In the genomic region with DNA sequence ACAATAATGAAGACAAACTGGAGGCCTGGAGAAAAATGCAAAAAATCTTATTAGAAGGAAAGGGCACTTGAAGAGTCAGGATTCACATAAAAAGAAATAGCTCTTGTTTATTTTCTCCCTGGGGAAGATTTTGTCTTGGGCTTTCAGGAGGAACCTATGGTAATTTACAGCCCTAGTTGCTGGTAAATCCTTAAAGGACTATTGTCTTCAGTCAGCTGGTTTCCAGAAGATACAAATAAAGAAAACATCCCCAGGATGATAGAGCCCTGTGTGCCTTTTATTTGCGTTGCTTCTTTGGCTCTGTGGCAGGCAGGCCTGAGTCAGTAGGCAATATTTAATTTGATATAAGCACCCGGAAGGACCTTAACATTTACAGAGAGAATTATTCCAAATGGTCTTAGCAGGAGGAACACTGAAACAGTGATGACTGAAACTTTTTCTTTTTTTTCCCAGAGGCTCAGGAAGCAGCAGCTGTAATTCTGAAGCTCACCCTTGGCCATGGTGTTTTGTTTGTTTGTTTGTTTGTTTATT, we compare ENCODE assay signal across 18 cellular contexts.
"Had no signal": no experiment of that assay in that cellular context is flagged by ENCODE, and none has a peak within 500 bp of the region (broad histone marks: within the 10 kb centered on the region; RNA-seq: fewer than 3 reads in every experiment).

No MANE protein-coding gene starts in this region.

- H3K4me3 Mint-ChIP-seq: activated CD8-positive, alpha-beta T cell treated with anti-CD3 and anti-CD28 coated beads for 36 hours; activated naive CD8-positive, alpha-beta T cell; central memory CD8-positive, alpha-beta T cell; naive B cell; stimulated activated naive B cell treated with anti-CD40 and anti-IgM and Interleukin-4, amounts not matched to agents 10 μg/mL and 1 μg/mL and 100 μg/mL, for 72 hours; WTC11 had no signal

- H3K4me1 Mint-ChIP-seq: central memory CD8-positive, alpha-beta T cell; naive B cell; stimulated activated naive B cell treated with anti-CD40 and anti-IgM and Interleukin-4, amounts not matched to agents 10 μg/mL and 1 μg/mL and 100 μg/mL, for 72 hours had no signal

- H3K27ac Mint-ChIP-seq: activated CD8-positive, alpha-beta T cell treated with anti-CD3 and anti-CD28 coated beads for 36 hours; activated naive CD8-positive, alpha-beta T cell; naive B cell; stimulated activated naive B cell treated with anti-CD40 and anti-IgM and Interleukin-4, amounts not matched to agents 10 μg/mL and 1 μg/mL and 100 μg/mL, for 72 hours; WTC11 had no signal

- ATAC-seq: activated CD8-positive, alpha-beta T cell treated with anti-CD3 and anti-CD28 coated beads for 36 hours; heart left ventricle; stimulated activated naive B cell treated with anti-CD40 and anti-IgM and Interleukin-4, amounts not matched to agents 10 μg/mL and 1 μg/mL and 100 μg/mL, for 72 hours; WTC11 had no signal

- DNase-seq: activated CD4-positive, alpha-beta T cell treated with anti-CD3 and anti-CD28 coated beads for 48 hours; activated CD8-positive, alpha-beta T cell treated with anti-CD3 and anti-CD28 coated beads for 36 hours; activated effector memory CD4-positive, alpha-beta T cell treated with anti-CD3 and anti-CD28 coated beads, Interleukin-2, amount 50 U/mL, for 16 hours; activated T-cell treated with anti-CD3 and anti-CD28 coated beads, Interleukin-2, amount 50 U/mL, for 48 hours; amniotic stem cell; cortex of kidney; effector CD4-positive, alpha-beta T cell; heart left ventricle; mammary epithelial cell; naive B cell; stimulated activated CD4-positive, alpha-beta T cell treated with anti-CD3 and anti-CD28 coated beads, Interleukin-15, amount 100 ng/mL, for 24 hours; stimulated activated CD4-positive, alpha-beta T cell treated with anti-CD3 and anti-CD28 coated beads, Interleukin-4, amount 100 ng/mL, for 1 hour; stimulated activated naive B cell treated with anti-CD40 and anti-IgM and Interleukin-4, amounts not matched to agents 10 μg/mL and 1 μg/mL and 100 μg/mL, for 72 hours; T-helper 2 cell; thyroid gland had no signal

- H3K9me3 Mint-ChIP-seq: activated CD8-positive, alpha-beta T cell treated with anti-CD3 and anti-CD28 coated beads for 36 hours; central memory CD8-positive, alpha-beta T cell; stimulated activated naive B cell treated with anti-CD40 and anti-IgM and Interleukin-4, amounts not matched to agents 10 μg/mL and 1 μg/mL and 100 μg/mL, for 72 hours; WTC11 had no signal

- H3K36me3 ChIP-seq: heart left ventricle, thyroid gland had no signal

- H3K36me3 Mint-ChIP-seq: activated naive CD8-positive, alpha-beta T cell; naive B cell; stimulated activated naive B cell treated with anti-CD40 and anti-IgM and Interleukin-4, amounts not matched to agents 10 μg/mL and 1 μg/mL and 100 μg/mL, for 72 hours; WTC11 had no signal

- H3K4me1 ChIP-seq: heart left ventricle had no signal

- H3K27ac ChIP-seq: heart left ventricle had no signal

- H3K27me3 ChIP-seq: thyroid gland had no signal

- H3K4me3 ChIP-seq: heart left ventricle, thyroid gland had no signal
